ENCODE assay signal across 9 cellular contexts in the genomic region with DNA sequence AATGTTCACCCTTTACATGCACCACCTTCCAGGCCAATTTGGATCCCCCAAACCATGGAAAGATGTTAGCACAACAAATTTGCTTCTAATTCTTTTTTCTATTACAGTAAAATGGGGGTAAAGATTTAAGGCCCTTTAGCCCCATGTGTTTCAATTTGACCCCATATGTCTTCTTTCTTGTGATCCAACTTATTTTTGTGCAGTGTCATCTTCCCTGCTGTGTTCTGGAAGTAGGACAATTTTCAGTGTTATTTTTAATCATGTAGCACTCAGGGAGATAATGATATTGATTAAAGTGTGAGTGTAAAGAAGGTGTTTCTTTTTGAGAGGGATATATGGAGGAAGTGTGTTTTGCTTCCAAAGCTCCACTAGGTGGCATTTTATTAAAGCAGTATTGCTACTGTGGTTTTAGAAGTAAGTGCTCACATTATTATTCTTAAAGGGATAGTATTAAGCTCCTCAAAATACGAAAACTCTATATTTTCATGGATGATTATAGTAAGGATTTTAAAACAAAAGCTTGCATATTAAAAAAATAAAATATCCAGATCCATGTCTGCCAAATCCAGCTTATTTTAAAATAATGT.
A peak's percentile ranks its signal among the peaks of the same experiment; 100 is the strongest.
DNase-seq lines count a peak whose midpoint lies in the region; ATAC-seq and TF ChIP-seq lines count a peak whose summit lies in the region.
"Had no signal": no experiment of that assay in that cellular context is flagged by ENCODE, and none has a peak within 500 bp of the region (broad histone marks: within the 10 kb centered on the region; RNA-seq: fewer than 3 reads in every experiment).

No MANE protein-coding gene starts in this region.

- 77% methylated on average over 1 of the region's 1 CpG for WGBS in prostate gland

- no peaks in the 10 kb centered on the region for H3K79me2 ChIP-seq in neural cell (replicated peaks; ENCODE audit: insufficient read depth, low read length)

- H3K27ac ChIP-seq in SK-N-MC, result no peak overlapping the region
- H3K27ac ChIP-seq in neural cell (ENCODE audit: low read length), result peak overlapping the region; percentile 36
- no peak overlapping the region for H3K27ac ChIP-seq in prostate gland
- H3K27ac ChIP-seq: epithelial cell of prostate had no signal

- H3K4me3 ChIP-seq in SK-N-MC, result no peak overlapping the region
- H3K4me3 ChIP-seq in neural cell (ENCODE audit: low read length), result no peak overlapping the region
- H3K4me3 ChIP-seq in prostate gland, result no peak overlapping the region
- H3K4me3 ChIP-seq: MG63 had no signal

- H3K36me3 ChIP-seq in SK-N-MC (ENCODE audit: insufficient read depth, low read length), result no peaks in the 10 kb centered on the region
- H3K36me3 ChIP-seq in neural cell (ENCODE audit: insufficient read depth, low read length), result no peaks in the 10 kb centered on the region
- H3K36me3 ChIP-seq in prostate gland, result no peaks in the 10 kb centered on the region
- H3K36me3 ChIP-seq: MG63 had no signal

- H3K9me3 ChIP-seq in SK-N-MC (ENCODE audit: low read depth, low read length) (no peaks in the 10 kb centered on the region), neural cell (ENCODE audit: low read length) (no peaks in the 10 kb centered on the region), prostate gland (no peaks in the 10 kb centered on the region)
- H3K9me3 ChIP-seq: MG63 had no signal

- no peak for TF ChIP-seq POLR2A in prostate gland (IDR thresholded peaks at IDR 0.05)

- no peak overlapping the region for H2AFZ ChIP-seq in neural cell (ENCODE audit: low read depth, low read length)

- H3K27me3 ChIP-seq in neural cell (ENCODE audit: insufficient read depth, low read depth, low read length), result no peaks in the 10 kb centered on the region
- no peaks in the 10 kb centered on the region for H3K27me3 ChIP-seq in prostate gland (replicated peaks; ENCODE audit: insufficient read depth)
- H3K27me3 ChIP-seq: MG63 had no signal

- TF ChIP-seq CTCF in neural cell (IDR thresholded peaks at IDR 0.05; ENCODE audit: poor library complexity, severe bottlenecking) (peak; percentile 78), prostate gland (IDR thresholded peaks at IDR 0.05) (no peak)

- H3K9ac ChIP-seq in SK-N-MC (ENCODE audit: insufficient read length), result no peak overlapping the region
- H3K9ac ChIP-seq in neural cell (ENCODE audit: low read length), result no peak overlapping the region

- H3K4me2 ChIP-seq in neural cell (ENCODE audit: low read length), result no peak overlapping the region

- no peaks in the 10 kb centered on the region for H3K4me1 ChIP-seq in prostate gland (replicated peaks)

- peak; percentile 91 for TF ChIP-seq RAD21 in neural cell (conservative IDR thresholded peaks at IDR 0.05)

- DNase-seq in SK-N-MC (ENCODE audit: low read depth, low spot score) (peak; percentile 14), NCI-H510A (lab: John Stamatoyannopoulos, UW) (no peak), prostate gland (ENCODE audit: low spot score) (no peak)
- DNase-seq: MG63 had no signal

- no peak for TF ChIP-seq EP300 in neural cell (conservative IDR thresholded peaks at IDR 0.05; ENCODE audit: poor library complexity, severe bottlenecking)

- no peaks in the 10 kb centered on the region for H3K9me2 ChIP-seq in neural cell (ENCODE audit: insufficient read depth, low read length)

- ATAC-seq in GM18499 (IDR thresholded peaks at IDR 0.05; ENCODE audit: insufficient read depth, unreplicated experiment), result peak; percentile 58
- peak; percentile 68 for ATAC-seq in HG03280 (IDR thresholded peaks at IDR 0.05; ENCODE audit: unreplicated experiment)
- ATAC-seq in HG03571 (IDR thresholded peaks at IDR 0.05; ENCODE audit: unreplicated experiment), result no peak

- no peaks in the 10 kb centered on the region for H4K20me1 ChIP-seq in neural cell (ENCODE audit: insufficient read depth)

- intact Hi-C loops in prostate gland (cut with DNase I), result no loop called here

- peaks cover 2% of the 10 kb centered on the region for H3F3A ChIP-seq in neural cell (ENCODE audit: insufficient read depth, low read length, poor library complexity, severe bottlenecking)

TF ChIP-seq in neural cell, 6 proteins besides CTCF, POLR2A, EP300 and RAD21:
- TF ChIP-seq SMC3 (conservative IDR thresholded peaks at IDR 0.05; ENCODE audit: poor library complexity), result peak; percentile 86
- TF ChIP-seq, protein P1, sequence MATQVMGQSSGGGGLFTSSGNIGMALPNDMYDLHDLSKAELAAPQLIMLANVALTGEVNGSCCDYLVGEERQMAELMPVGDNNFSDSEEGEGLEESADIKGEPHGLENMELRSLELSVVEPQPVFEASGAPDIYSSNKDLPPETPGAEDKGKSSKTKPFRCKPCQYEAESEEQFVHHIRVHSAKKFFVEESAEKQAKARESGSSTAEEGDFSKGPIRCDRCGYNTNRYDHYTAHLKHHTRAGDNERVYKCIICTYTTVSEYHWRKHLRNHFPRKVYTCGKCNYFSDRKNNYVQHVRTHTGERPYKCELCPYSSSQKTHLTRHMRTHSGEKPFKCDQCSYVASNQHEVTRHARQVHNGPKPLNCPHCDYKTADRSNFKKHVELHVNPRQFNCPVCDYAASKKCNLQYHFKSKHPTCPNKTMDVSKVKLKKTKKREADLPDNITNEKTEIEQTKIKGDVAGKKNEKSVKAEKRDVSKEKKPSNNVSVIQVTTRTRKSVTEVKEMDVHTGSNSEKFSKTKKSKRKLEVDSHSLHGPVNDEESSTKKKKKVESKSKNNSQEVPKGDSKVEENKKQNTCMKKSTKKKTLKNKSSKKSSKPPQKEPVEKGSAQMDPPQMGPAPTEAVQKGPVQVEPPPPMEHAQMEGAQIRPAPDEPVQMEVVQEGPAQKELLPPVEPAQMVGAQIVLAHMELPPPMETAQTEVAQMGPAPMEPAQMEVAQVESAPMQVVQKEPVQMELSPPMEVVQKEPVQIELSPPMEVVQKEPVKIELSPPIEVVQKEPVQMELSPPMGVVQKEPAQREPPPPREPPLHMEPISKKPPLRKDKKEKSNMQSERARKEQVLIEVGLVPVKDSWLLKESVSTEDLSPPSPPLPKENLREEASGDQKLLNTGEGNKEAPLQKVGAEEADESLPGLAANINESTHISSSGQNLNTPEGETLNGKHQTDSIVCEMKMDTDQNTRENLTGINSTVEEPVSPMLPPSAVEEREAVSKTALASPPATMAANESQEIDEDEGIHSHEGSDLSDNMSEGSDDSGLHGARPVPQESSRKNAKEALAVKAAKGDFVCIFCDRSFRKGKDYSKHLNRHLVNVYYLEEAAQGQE (IDR thresholded peaks at IDR 0.05; ENCODE audit: borderline replicate concordance), result no peak
